7 cellular contexts compared by ENCODE assay signal in genomic region chr21:40783404-40783803, GRCh38.
"Had no signal": no experiment of that assay in that cellular context is flagged by ENCODE, and none has a peak within 500 bp of the region (broad histone marks: within the 10 kb centered on the region; RNA-seq: fewer than 3 reads in every experiment).

No MANE protein-coding gene starts in this region.

- FAIRE-seq: GM12878, GM12891, GM12892, GM18507, GM19239 had no signal

- ATAC-seq: GM12878 had no signal

- H3K4me3 ChIP-seq: GM12878 had no signal

- DNase-seq: GDM1, GF-D8 had no signal
